18 cellular contexts compared by ENCODE assay signal in the genomic region with DNA sequence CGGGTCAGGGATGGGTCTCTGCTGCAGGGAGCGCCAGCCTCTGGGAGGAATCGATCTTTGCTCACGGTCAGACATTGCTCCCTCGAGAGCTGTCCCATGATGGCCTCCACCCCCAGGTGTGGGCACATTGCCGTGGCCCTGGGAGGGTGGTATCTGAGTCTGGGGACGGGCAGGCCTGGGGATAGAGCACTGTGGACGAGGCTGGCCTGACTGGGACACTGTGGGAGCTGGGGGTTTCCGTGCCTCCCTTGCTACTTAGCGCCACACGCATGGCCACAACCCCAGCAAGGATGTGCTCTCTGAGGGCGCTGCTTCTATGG. TPM values are rescaled to one million over a fixed set of nuclear protein-coding genes. Genes with fewer than 3 reads are reported as not detected.
DNase-seq lines count a peak whose midpoint lies in the region; ATAC-seq, FAIRE-seq and TF ChIP-seq lines count a peak whose summit lies in the region.
"Had no signal": no experiment of that assay in that cellular context is flagged by ENCODE, and none has a peak within 500 bp of the region (broad histone marks: within the 10 kb centered on the region; RNA-seq: fewer than 3 reads in every experiment).

No MANE protein-coding gene starts in this region.

- H2BK120ac ChIP-seq in H1 (replicated peaks; ENCODE audit: low read depth, low read length), result no peak overlapping the region
- no peak overlapping the region for H2BK120ac ChIP-seq in mesenchymal stem cell (ENCODE audit: low read depth, low read length)

- no peak for FAIRE-seq in H1 (lab: Jason Lieb, UNC)

- H3K4me2 ChIP-seq in H1 (ENCODE audit: insufficient read depth in 1 of 2, low read depth in 2 of 2, low read length in 2 of 2) (no peak overlapping the region), mesenchymal stem cell (ENCODE audit: low read length, poor library complexity, severe bottlenecking) (no peak overlapping the region)
- H3K4me2 ChIP-seq: BLaER1 had no signal

- intact Hi-C loops in left ventricle myocardium superior (cut with micrococcal nuclease) (no loop called here), right cardiac atrium (cut with DNase I) (no loop called here), aorta (cut with DNase I) (no loop called here), esophagus squamous epithelium (cut with DNase I) (no loop called here)

- H3K9ac ChIP-seq in H1 (replicated peaks in 1 of 4; ENCODE audit: extremely low read depth in 1 of 4, low read depth in 3 of 4, low read length in 3 of 4) (no peak overlapping the region), mesenchymal stem cell (ENCODE audit: low read length) (no peak overlapping the region)
- H3K9ac ChIP-seq: BLaER1 had no signal

- 87% methylated on average over 12 of the region's 12 CpGs for WGBS in right cardiac atrium
- 84% methylated on average over 11 of the region's 12 CpGs; no CpG with 5 or more reads in 1 of the 2 experiments for WGBS in H1 (ENCODE audit: extremely low coverage in 1 of 2, insufficient coverage in 1 of 2, insufficient read length in 1 of 2, insufficient replicate concordance in 2 of 2, low coverage in 1 of 2, low lambda C conversion rate in 2 of 2, missing lambda C conversion rate in 1 of 2), 2 experiments
- WGBS in mesenchymal stem cell, result 84% methylated on average over 12 of the region's 12 CpGs
- WGBS in aorta, 2 donors, result 87 to 88% methylated on average over 12 of the region's 12 CpGs
- WGBS in esophagus squamous epithelium, 2 donors, result no CpG with 5 or more reads among the region's 12 CpGs

- H2BK12ac ChIP-seq in H1 (ENCODE audit: low read depth, low read length) (no peak overlapping the region), mesenchymal stem cell (ENCODE audit: low read length in 2 of 2) (no peak overlapping the region)

- no peak overlapping the region for H3K4me3 ChIP-seq in right cardiac atrium (ENCODE audit: low read length)
- H3K4me3 ChIP-seq in H1 (ENCODE audit: extremely low read depth in 1 of 4, insufficient read depth in 2 of 4, low read depth in 3 of 4, low read length in 4 of 4), result no peak overlapping the region
- no peak overlapping the region for H3K4me3 ChIP-seq in mesenchymal stem cell (ENCODE audit: insufficient read depth in 1 of 2, low read depth in 1 of 2, low read length in 2 of 2)
- H3K4me3 ChIP-seq in aorta (ENCODE audit: low read length in 2 of 2), result no peak overlapping the region
- no peak overlapping the region for H3K4me3 ChIP-seq in esophagus squamous epithelium
- H3K4me3 ChIP-seq: BLaER1 had no signal

- no peak for TF ChIP-seq RAD21 in H1 (IDR thresholded peaks at IDR 0.05 in 1 of 2, conservative IDR thresholded peaks at IDR 0.05 in 1 of 2; ENCODE audit: low read depth in 2 of 2, low read length in 2 of 2)

- H3K79me1 ChIP-seq in H1 (ENCODE audit: low read depth, low read length) (no peaks in the 10 kb centered on the region), mesenchymal stem cell (replicated peaks; ENCODE audit: low read length, poor library complexity, severe bottlenecking) (no peaks in the 10 kb centered on the region)

- TF ChIP-seq POLR2A in H1 (IDR thresholded peaks at IDR 0.05; ENCODE audit: control extremely low read depth in 1 of 2, low read depth in 2 of 2, low read length in 2 of 2) (no peak), esophagus squamous epithelium (IDR thresholded peaks at IDR 0.05) (no peak)

- no peak overlapping the region for H3K18ac ChIP-seq in H1 (ENCODE audit: extremely low read depth, low read length)
- no peak overlapping the region for H3K18ac ChIP-seq in mesenchymal stem cell (ENCODE audit: low read depth in 1 of 2, low read length in 2 of 2)

- H4K20me1 ChIP-seq in H1 (replicated peaks in 1 of 2; ENCODE audit: control insufficient read depth in 1 of 2, insufficient read depth in 2 of 2, low read length in 2 of 2), result peaks cover 0 to 2% of the 10 kb centered on the region in 2 experiments
- H4K20me1 ChIP-seq: BLaER1 had no signal

- H3K4ac ChIP-seq in H1 (replicated peaks; ENCODE audit: insufficient read length, low read depth, low read length), result no peak overlapping the region
- H3K4ac ChIP-seq in mesenchymal stem cell (ENCODE audit: low read depth in 1 of 2, low read length in 2 of 2), result no peak overlapping the region

- H2AFZ ChIP-seq in H1 (ENCODE audit: low read length) (no peak overlapping the region), mesenchymal stem cell (ENCODE audit: low read depth, low read length) (no peak overlapping the region)

- H3K36me3 ChIP-seq in H1 (ENCODE audit: control insufficient read depth in 2 of 4, insufficient read depth in 4 of 4, low read length in 3 of 4) (no peaks in the 10 kb centered on the region), mesenchymal stem cell (ENCODE audit: control insufficient read depth in 1 of 2, insufficient read depth in 2 of 2, low read depth in 1 of 2, low read length in 2 of 2) (no peaks in the 10 kb centered on the region), aorta (ENCODE audit: control insufficient read depth in 1 of 2, insufficient read depth in 2 of 2, low read length in 1 of 2) (no peaks in the 10 kb centered on the region), esophagus squamous epithelium (no peaks in the 10 kb centered on the region)
- H3K36me3 ChIP-seq: BLaER1 had no signal

- H2BK20ac ChIP-seq in H1 (ENCODE audit: low read length), result no peak overlapping the region

- H3K27me3 ChIP-seq in right cardiac atrium (ENCODE audit: control insufficient read depth, insufficient read depth), result no peaks in the 10 kb centered on the region
- no peaks in the 10 kb centered on the region for H3K27me3 ChIP-seq in H1 (replicated peaks in 1 of 4; ENCODE audit: control insufficient read depth in 3 of 4, extremely low read depth in 1 of 4, insufficient read depth in 3 of 4, low read length in 3 of 4)
- H3K27me3 ChIP-seq in mesenchymal stem cell (ENCODE audit: control insufficient read depth in 1 of 2, insufficient read depth in 1 of 2, low read length in 2 of 2), result peaks cover 6 to 22% of the 10 kb centered on the region in 2 experiments
- no peaks in the 10 kb centered on the region for H3K27me3 ChIP-seq in aorta (ENCODE audit: control insufficient read depth in 1 of 2, insufficient read depth in 2 of 2, low read length in 1 of 2)
- no peaks in the 10 kb centered on the region for H3K27me3 ChIP-seq in esophagus squamous epithelium
- H3K27me3 ChIP-seq: BLaER1 had no signal

- peak; percentile 9 for DNase-seq in left ventricle myocardium superior
- DNase-seq in right cardiac atrium, result no peak
- DNase-seq in H1 (ENCODE audit: low read depth in 1 of 2, low spot score in 2 of 2), result no peak
- no peak for DNase-seq in mesenchymal stem cell
- peak; percentile 12 to 65 for DNase-seq in aorta
- no peak for DNase-seq in iPS-NIHi11 (ENCODE audit: low spot score)
- DNase-seq in NCI-H187 treated with DMSO at 0.1 percent for 48 hours (lab: John Stamatoyannopoulos, UW), result no peak
- no peak for DNase-seq in esophagus squamous epithelium (lab: John Stamatoyannopoulos, UW)
- DNase-seq: 8988T; CD4-positive, alpha-beta memory T cell; DMS153; DMS79; GF-D8; GOT3; H9 had no signal

- H3K14ac ChIP-seq in H1 (ENCODE audit: insufficient read length) (no peak overlapping the region), mesenchymal stem cell (ENCODE audit: low read length in 2 of 2) (no peak overlapping the region)

- H3K23me2 ChIP-seq in H1 (ENCODE audit: low read depth, low read length), result no peaks in the 10 kb centered on the region

- H3K27ac ChIP-seq in right cardiac atrium (ENCODE audit: low read length) (no peak overlapping the region), H1 (ENCODE audit: low read depth, low read length) (no peak overlapping the region), mesenchymal stem cell (ENCODE audit: low read length, poor library complexity, severe bottlenecking) (no peak overlapping the region), aorta (ENCODE audit: low read depth in 1 of 2, low read length in 2 of 2) (no peak overlapping the region), esophagus squamous epithelium (no peak overlapping the region)
- H3K27ac ChIP-seq: BLaER1 had no signal

- no peak overlapping the region for H3K56ac ChIP-seq in H1 (replicated peaks; ENCODE audit: insufficient read length, low read depth, low read length)

- no peak overlapping the region for H4K5ac ChIP-seq in H1 (ENCODE audit: insufficient read length, low read depth, low read length)

- no peak for ATAC-seq in left ventricle myocardium superior
- no peak for ATAC-seq in right cardiac atrium
- ATAC-seq in aorta (ENCODE audit: low FRiP score), result no peak

- H3K23ac ChIP-seq in H1 (ENCODE audit: insufficient read length) (no peak overlapping the region), mesenchymal stem cell (ENCODE audit: low read length in 2 of 2) (no peak overlapping the region)

- POLR2A ChIA-PET in H1 (lab: Charles Lee; ENCODE audit: partially characterized antibody), result no interaction called here

- H4K91ac ChIP-seq in H1 (replicated peaks; ENCODE audit: insufficient read length, low read length) (no peak overlapping the region), mesenchymal stem cell (ENCODE audit: low read length) (peak overlapping the region; percentile 43)

- H3K4me1 ChIP-seq in right cardiac atrium (ENCODE audit: control insufficient read depth, insufficient read depth, low read length) (no peaks in the 10 kb centered on the region), H1 (replicated peaks in 1 of 4; ENCODE audit: control insufficient read depth in 3 of 4, insufficient read depth in 4 of 4, low read length in 3 of 4) (peaks cover 0 to 3% (median 1%) of the 10 kb centered on the region in 4 experiments; a peak in 2 of 7 replicates), mesenchymal stem cell (ENCODE audit: control insufficient read depth, insufficient read depth, low read depth, low read length) (no peaks in the 10 kb centered on the region), aorta (ENCODE audit: control insufficient read depth in 1 of 2, insufficient read depth in 2 of 2, low read length in 2 of 2) (no peaks in the 10 kb centered on the region), esophagus squamous epithelium (no peaks in the 10 kb centered on the region)

- CTCF ChIA-PET in H1 (lab: Charles Lee; ENCODE audit: partially characterized antibody), result interaction anchor here (1.4 to 1.6 kb wide), 3 partner anchors 20 to 22 kb away, joined by 5 to 6 read pairs (median 5); no protein-coding TSS in a partner anchor

- H2BK5ac ChIP-seq in H1 (ENCODE audit: low read depth, low read length), result peak overlapping the region; percentile 68; the same call in 1 of the 2 replicates
- H2BK5ac ChIP-seq in mesenchymal stem cell (ENCODE audit: low read depth, low read length, poor library complexity, severe bottlenecking), result no peak overlapping the region

- H4K8ac ChIP-seq in H1 (ENCODE audit: extremely low read depth, insufficient read depth, low read length) (no peak overlapping the region; the same call in 1 of the 2 replicates), mesenchymal stem cell (ENCODE audit: low read length) (no peak overlapping the region)

- no peaks in the 10 kb centered on the region for H3K9me3 ChIP-seq in right cardiac atrium (ENCODE audit: control insufficient read depth, low read length)
- no peaks in the 10 kb centered on the region for H3K9me3 ChIP-seq in H1 (ENCODE audit: insufficient read depth in 2 of 2, low read depth in 1 of 2, low read length in 1 of 2)
- no peaks in the 10 kb centered on the region for H3K9me3 ChIP-seq in mesenchymal stem cell (ENCODE audit: control insufficient read depth, low read length)
- no peaks in the 10 kb centered on the region for H3K9me3 ChIP-seq in aorta (ENCODE audit: control insufficient read depth, low read length)
- no peaks in the 10 kb centered on the region for H3K9me3 ChIP-seq in esophagus squamous epithelium
- H3K9me3 ChIP-seq: BLaER1 had no signal

- TF ChIP-seq CTCF in H1 (IDR thresholded peaks at IDR 0.05; ENCODE audit: control extremely low read depth in 1 of 3, insufficient read depth in 1 of 3, low read depth in 1 of 3, low read length in 3 of 3) (no peak), esophagus squamous epithelium (IDR thresholded peaks at IDR 0.05) (no peak)

- H2AK5ac ChIP-seq in H1 (ENCODE audit: low read depth, low read length) (no peak overlapping the region), mesenchymal stem cell (ENCODE audit: low read length, severe bottlenecking) (no peak overlapping the region)

- no peak for TF ChIP-seq EP300 in H1 (IDR thresholded peaks at IDR 0.05; ENCODE audit: borderline replicate concordance in 1 of 2, low read depth in 2 of 2, low read length in 2 of 2)

- H3K79me2 ChIP-seq in H1 (ENCODE audit: control insufficient read depth in 1 of 2, insufficient read depth in 2 of 2, low read length in 2 of 2), result no peaks in the 10 kb centered on the region

- no peak overlapping the region for H2BK15ac ChIP-seq in H1 (ENCODE audit: low read length)
- H2BK15ac ChIP-seq in mesenchymal stem cell (ENCODE audit: low read depth, poor library complexity, severe bottlenecking), result no peak overlapping the region

RNA-seq across cellular contexts. Expression of gene JAKMIP3, which starts 55.7 kb away (rescaled TPM):
- 2.0 TPM for total RNA-seq in left ventricle myocardium superior
- 1 to 10 TPM in 2 of 4 donors, under 1 TPM in 2; 0.39 to 1.6 (median 1.2) TPM for total RNA-seq in right cardiac atrium
- 0.91 TPM for polyA plus RNA-seq in right cardiac atrium
- 0.84 and 0.91 TPM in 2 replicates for total RNA-seq in H1 (2021; fragmentation: NEBNext Ultra II Directional; extraction: Animal tissue kit (Norgen Biotek cat#: 25700))
- 0.82 and 0.83 TPM in 2 replicates for polyA plus RNA-seq in H1 (2011; rRNA removed)
- polyA plus RNA-seq in H1 (2011; cell fraction: cytosol; rRNA removed), result 0.96 TPM
- polyA plus RNA-seq in H1 (2011; cell fraction: nucleus; rRNA removed), result 4.0 TPM
- 1.1 to 1.8 TPM (median 1.4 TPM) in 4 replicates for polyA plus RNA-seq in H1 (2012, experiment 1 of 2)
- 0.21 TPM for polyA plus RNA-seq in H1 (2012, experiment 2 of 2)
- polyA plus RNA-seq in H1 (2013, experiment 1 of 2), result 0.45 TPM
- 0.35 TPM for polyA plus RNA-seq in H1 (2013, experiment 2 of 2)
- 0.44 and 0.59 TPM in 2 replicates for polyA minus RNA-seq in H1 (2011; rRNA and poly(A)+ RNA removed)
- 0.44 TPM for polyA minus RNA-seq in H1 (2011; cell fraction: cytosol; rRNA and poly(A)+ RNA removed)
- 1.7 TPM for polyA minus RNA-seq in H1 (2011; cell fraction: nucleus; rRNA and poly(A)+ RNA removed)
- polyA plus RNA-seq in mesenchymal stem cell (2013, experiment 1 of 2), result 0.03 TPM
- polyA plus RNA-seq in mesenchymal stem cell (2013, experiment 2 of 2), result 0.05 TPM
- total RNA-seq in aorta, result under 1 TPM; 0.23 to 0.99 TPM
- polyA plus RNA-seq in aorta, result under 1 TPM in 1 of 2 donors, not detected in 1; 0.36 TPM
- under 1 TPM in 3 of 4 donors, not detected in 1; 0.04 to 0.19 (median 0.13) TPM for total RNA-seq in esophagus squamous epithelium
- total RNA-seq: HT-29 had no signal
- polyA plus RNA-seq: CD14-positive monocyte had no signal

Comparison
In these comparisons a context has a peak if more than half of its experiments do, and no peak if none do; other contexts are left out.
1. DNase-seq: peak in left ventricle myocardium superior (single experiment) and aorta (2 of 2); none in right cardiac atrium (0 of 3), H1 (0 of 2), mesenchymal stem cell (single experiment), iPS-NIHi11 (single experiment), NCI-H187 treated with DMSO at 0.1 percent for 48 hours (single experiment) and esophagus squamous epithelium (single experiment).